16 cellular contexts compared by ENCODE assay signal in the genomic region with DNA sequence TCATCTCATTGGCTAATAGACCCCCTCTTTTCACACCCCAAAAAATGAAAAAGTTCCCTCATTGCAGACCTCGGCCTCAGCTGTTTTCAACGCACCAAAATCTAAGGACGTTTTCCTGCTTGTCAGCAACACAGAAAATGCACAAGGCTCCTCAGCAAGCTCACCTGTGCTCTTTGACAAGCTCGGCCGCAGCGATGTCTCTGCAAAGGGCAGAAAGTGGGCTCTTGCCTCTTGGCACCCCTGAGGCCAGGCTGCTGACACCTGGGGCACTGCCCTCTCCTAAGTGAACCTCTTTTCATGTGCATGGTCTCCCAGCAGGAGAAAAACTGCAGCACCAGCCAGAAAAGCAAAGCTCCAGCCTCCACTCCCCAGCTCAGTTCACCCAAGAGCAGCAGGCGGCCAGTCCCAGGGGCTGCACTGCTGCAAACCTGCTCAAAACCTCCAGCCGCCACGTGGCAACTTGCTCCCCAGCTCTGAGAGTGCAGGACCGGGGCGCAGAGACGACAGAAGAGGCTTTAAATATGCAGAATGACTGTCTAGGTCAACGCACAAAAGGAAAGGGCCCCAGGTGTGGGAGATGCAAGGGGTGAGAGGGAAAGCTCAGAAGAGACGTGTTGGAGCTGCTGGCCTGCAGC.
DNase-seq lines count a peak whose midpoint lies in the region; ATAC-seq and TF ChIP-seq lines count a peak whose summit lies in the region.
"Had no signal": no experiment of that assay in that cellular context is flagged by ENCODE, and none has a peak within 500 bp of the region (broad histone marks: within the 10 kb centered on the region; RNA-seq: fewer than 3 reads in every experiment).

No MANE protein-coding gene starts in this region.

- no peak overlapping the region for H3K4ac ChIP-seq in H9 (ENCODE audit: low read depth, low read length)

- H3K9ac ChIP-seq in BLaER1, result no peak overlapping the region
- no peak overlapping the region for H3K9ac ChIP-seq in H9 (ENCODE audit: extremely low read depth, insufficient read length, low read length)

- H3K27ac ChIP-seq in BLaER1 (no peak overlapping the region), H9 (ENCODE audit: insufficient read length, low read depth, low read length) (no peak overlapping the region)
- H3K27ac ChIP-seq: C4-2B had no signal

- H3K4me1 Mint-ChIP-seq in H9 (peaks cover 0 to 5% of the 10 kb centered on the region in 2 experiments; a peak in 1 of 4 replicates), neural crest cell (no peaks in the 10 kb centered on the region)
- H3K4me1 Mint-ChIP-seq in activated T-helper 17 cell treated with anti-CD3 and anti-CD28 coated beads, Interleukin-2, amount 50 U/mL, for 72 hours, result no peaks in the 10 kb centered on the region
- H3K4me1 Mint-ChIP-seq in stimulated activated naive B cell treated with anti-CD40 and anti-IgM and Interleukin-4, amounts not matched to agents 10 μg/mL and 1 μg/mL and 100 μg/mL, for 72 hours, result no peaks in the 10 kb centered on the region
- H3K4me1 Mint-ChIP-seq: CD8-positive, alpha-beta memory T cell had no signal

- no peaks in the 10 kb centered on the region for H3K36me3 ChIP-seq in BLaER1

- peak overlapping the region; percentile 9 to 86 (median 55); a peak in 4 of 7 replicates for H3K27ac Mint-ChIP-seq in H9
- peak overlapping the region; percentile 16 for H3K27ac Mint-ChIP-seq in activated T-helper 17 cell treated with anti-CD3 and anti-CD28 coated beads, Interleukin-2, amount 50 U/mL, for 72 hours
- H3K27ac Mint-ChIP-seq in neural crest cell (ENCODE audit: unreplicated experiment), result peak overlapping the region; percentile 19
- no peak overlapping the region for H3K27ac Mint-ChIP-seq in stimulated activated naive B cell treated with anti-CD40 and anti-IgM and Interleukin-4, amounts not matched to agents 10 μg/mL and 1 μg/mL and 100 μg/mL, for 72 hours

- H2AFZ ChIP-seq in H9 (ENCODE audit: low read length), result no peak overlapping the region

- H4K5ac ChIP-seq in H9 (ENCODE audit: insufficient read length, low read depth, low read length), result no peak overlapping the region

- H3K79me1 ChIP-seq in H9 (ENCODE audit: insufficient read depth, low read depth, low read length, poor library complexity, severe bottlenecking), result no peaks in the 10 kb centered on the region

- no peak overlapping the region for H3K4me3 ChIP-seq in BLaER1

- H3K4me2 ChIP-seq in BLaER1 (peak overlapping the region; percentile 88), H9 (ENCODE audit: insufficient read depth, insufficient read length, low read length) (no peak overlapping the region)

- H3K27me3 ChIP-seq in BLaER1, result peaks cover 3% of the 10 kb centered on the region; the same call in 1 of the 2 replicates
- H3K27me3 ChIP-seq in H9 (ENCODE audit: insufficient read depth, low read length), result no peaks in the 10 kb centered on the region

- H3K4me1 ChIP-seq in BLaER1 (peaks cover 58% of the 10 kb centered on the region), H9 (ENCODE audit: insufficient read depth, low read length) (no peaks in the 10 kb centered on the region)

- H3K9me3 Mint-ChIP-seq in H9, result no peaks in the 10 kb centered on the region
- no peaks in the 10 kb centered on the region for H3K9me3 Mint-ChIP-seq in activated T-helper 17 cell treated with anti-CD3 and anti-CD28 coated beads, Interleukin-2, amount 50 U/mL, for 72 hours
- H3K9me3 Mint-ChIP-seq in neural crest cell, result no peaks in the 10 kb centered on the region
- no peaks in the 10 kb centered on the region for H3K9me3 Mint-ChIP-seq in stimulated activated naive B cell treated with anti-CD40 and anti-IgM and Interleukin-4, amounts not matched to agents 10 μg/mL and 1 μg/mL and 100 μg/mL, for 72 hours
- H3K9me3 Mint-ChIP-seq: CD8-positive, alpha-beta memory T cell had no signal

- no peak overlapping the region for H3T11ph ChIP-seq in H9 (ENCODE audit: low read length)

- H3K27me3 Mint-ChIP-seq in H9 (ENCODE audit: low read depth), result no peaks in the 10 kb centered on the region
- no peaks in the 10 kb centered on the region for H3K27me3 Mint-ChIP-seq in activated T-helper 17 cell treated with anti-CD3 and anti-CD28 coated beads, Interleukin-2, amount 50 U/mL, for 72 hours
- H3K27me3 Mint-ChIP-seq in neural crest cell (ENCODE audit: low read depth), result no peaks in the 10 kb centered on the region
- H3K27me3 Mint-ChIP-seq in stimulated activated naive B cell treated with anti-CD40 and anti-IgM and Interleukin-4, amounts not matched to agents 10 μg/mL and 1 μg/mL and 100 μg/mL, for 72 hours, result peaks cover 0 to 5% of the 10 kb centered on the region in 2 donors
- H3K27me3 Mint-ChIP-seq: CD8-positive, alpha-beta memory T cell had no signal

- no peak overlapping the region for H2BK15ac ChIP-seq in H9 (ENCODE audit: low read depth, low read length)

- no peak overlapping the region for H3K56ac ChIP-seq in H9 (ENCODE audit: insufficient read length, low read depth, low read length)

- H4K20me1 ChIP-seq in BLaER1 (no peaks in the 10 kb centered on the region), H9 (ENCODE audit: control insufficient read depth, insufficient read depth, insufficient read length) (no peaks in the 10 kb centered on the region)

- peaks cover 10 to 34% (median 15%) of the 10 kb centered on the region in 3 experiments; a peak in 6 of 7 replicates for H3K36me3 Mint-ChIP-seq in H9 (ENCODE audit: insufficient read depth in 1 of 3, low read depth in 3 of 3)
- no peaks in the 10 kb centered on the region for H3K36me3 Mint-ChIP-seq in activated T-helper 17 cell treated with anti-CD3 and anti-CD28 coated beads, Interleukin-2, amount 50 U/mL, for 72 hours (ENCODE audit: low read depth)
- H3K36me3 Mint-ChIP-seq in neural crest cell (ENCODE audit: low read depth), result no peaks in the 10 kb centered on the region
- H3K36me3 Mint-ChIP-seq in stimulated activated naive B cell treated with anti-CD40 and anti-IgM and Interleukin-4, amounts not matched to agents 10 μg/mL and 1 μg/mL and 100 μg/mL, for 72 hours, result no peaks in the 10 kb centered on the region
- H3K36me3 Mint-ChIP-seq: CD8-positive, alpha-beta memory T cell had no signal

- H4K8ac ChIP-seq in H9 (replicated peaks; ENCODE audit: insufficient read length, low read depth, low read length), result no peak overlapping the region

- no peaks in the 10 kb centered on the region for H3K79me2 ChIP-seq in H9 (ENCODE audit: insufficient read depth, low read length)

- H3K23me2 ChIP-seq in H9 (ENCODE audit: insufficient read length, low read depth, low read length, poor library complexity, severe bottlenecking), result no peaks in the 10 kb centered on the region

- no peak overlapping the region for H2AK5ac ChIP-seq in H9 (ENCODE audit: insufficient read length, low read length)

- H3K14ac ChIP-seq in H9 (ENCODE audit: insufficient read depth, low read length), result no peak overlapping the region

- no peak overlapping the region for H3K4me3 Mint-ChIP-seq in H9
- no peak overlapping the region for H3K4me3 Mint-ChIP-seq in activated T-helper 17 cell treated with anti-CD3 and anti-CD28 coated beads, Interleukin-2, amount 50 U/mL, for 72 hours
- no peak overlapping the region for H3K4me3 Mint-ChIP-seq in neural crest cell
- no peak overlapping the region for H3K4me3 Mint-ChIP-seq in stimulated activated naive B cell treated with anti-CD40 and anti-IgM and Interleukin-4, amounts not matched to agents 10 μg/mL and 1 μg/mL and 100 μg/mL, for 72 hours
- H3K4me3 Mint-ChIP-seq: CD8-positive, alpha-beta memory T cell had no signal

- DNase-seq in H9 (no peak), neural crest cell (ENCODE audit: low read depth, low spot score) (no peak), omental fat pad (ENCODE audit: low spot score) (no peak)
- DNase-seq in stimulated activated CD4-positive, alpha-beta T cell treated with anti-CD3 and anti-CD28 coated beads, Interleukin-1b, Interleukin-23, amount 100 ng/mL, for 48 hours, result no peak
- DNase-seq in stimulated activated naive B cell treated with anti-CD40 and anti-IgM and Interleukin-4, amounts not matched to agents 10 μg/mL and 1 μg/mL and 100 μg/mL, for 72 hours, result no peak
- DNase-seq: 8988T; AML-193; Caco-2; CD8-positive, alpha-beta memory T cell; DND-41; GDM1 had no signal

- H4K91ac ChIP-seq in H9 (ENCODE audit: insufficient read length, low read depth, low read length), result no peak overlapping the region

- no CpG with 5 or more reads among the region's 14 CpGs for WGBS in H9 (ENCODE audit: extremely low coverage, insufficient read length, low lambda C conversion rate)

- no peak overlapping the region for H2BK12ac ChIP-seq in H9 (ENCODE audit: insufficient read length, low read depth, low read length)

- ATAC-seq in activated T-helper 17 cell treated with anti-CD3 and anti-CD28 coated beads, Interleukin-2, amount 50 U/mL, for 72 hours (replicated peaks), result no peak
- ATAC-seq in HG03196 (IDR thresholded peaks at IDR 0.05; ENCODE audit: unreplicated experiment) (no peak), omental fat pad (ENCODE audit: low FRiP score) (no peak)
- ATAC-seq in stimulated activated naive B cell treated with anti-CD40 and anti-IgM and Interleukin-4, amounts not matched to agents 10 μg/mL and 1 μg/mL and 100 μg/mL, for 72 hours (replicated peaks), result no peak
- ATAC-seq: HepG2 had no signal

- TF ChIP-seq CTCF in H9 (conservative IDR thresholded peaks at IDR 0.05) (no peak), neural crest cell (conservative IDR thresholded peaks at IDR 0.05) (no peak), omental fat pad (IDR thresholded peaks at IDR 0.05) (no peak)

- no peak overlapping the region for H2BK120ac ChIP-seq in H9 (ENCODE audit: low read depth, low read length, poor library complexity, severe bottlenecking)

- no peak overlapping the region for H3K18ac ChIP-seq in H9 (ENCODE audit: insufficient read length, low read depth, low read length)

- no peak overlapping the region for H2BK20ac ChIP-seq in H9 (ENCODE audit: low read depth, low read length, poor library complexity, severe bottlenecking)

- no peak overlapping the region for H2BK5ac ChIP-seq in H9 (ENCODE audit: insufficient read length, low read length)

- no peaks in the 10 kb centered on the region for H3K9me3 ChIP-seq in BLaER1
- H3K9me3 ChIP-seq in H9 (ENCODE audit: control insufficient read depth, low read depth, low read length), result no peaks in the 10 kb centered on the region
- H3K9me3 ChIP-seq: Caco-2 had no signal

- H3K23ac ChIP-seq in H9 (ENCODE audit: insufficient read length, low read depth, low read length), result no peak overlapping the region
